Comparison of ENCODE assay signal across 25 cellular contexts in genomic region chr16:1731073-1731472, GRCh38.
"Had no signal": no experiment of that assay in that cellular context is flagged by ENCODE, and none has a peak within 500 bp of the region (broad histone marks: within the 10 kb centered on the region; RNA-seq: fewer than 3 reads in every experiment).

No MANE protein-coding gene starts in this region.

- H3K27ac ChIP-seq: colonic mucosa, esophagus muscularis mucosa, foreskin keratinocyte, gastroesophageal sphincter, hepatocyte, lower lobe of right lung, psoas muscle, testis, tibial artery had no signal

- FAIRE-seq: endothelial cell of umbilical vein, islet of Langerhans had no signal

- H3K36me3 Mint-ChIP-seq: natural killer cell had no signal

- H3K4me3 ChIP-seq: colonic mucosa, esophagus muscularis mucosa, gastroesophageal sphincter, heart left ventricle, hepatocyte, lower lobe of right lung, psoas muscle, skin epidermis, spleen, testis, tibial artery had no signal

- H3K4me3 Mint-ChIP-seq: dendritic cell treated with granulocyte-macrophage colony-stimulating factor and Interleukin-4, amounts not matched to agents 40 ng/mL and 50 ng/mL, for 4 days; endodermal cell; natural killer cell; stimulated activated memory B cell treated with anti-CD40 and anti-IgM and Interleukin-4, amounts not matched to agents 10 μg/mL and 1 μg/mL and 100 μg/mL, for 72 hours; type B pancreatic cell had no signal

- H3K4me2 ChIP-seq: hepatocyte had no signal

- H3K9me3 ChIP-seq: colonic mucosa, esophagus muscularis mucosa, gastroesophageal sphincter, heart left ventricle, lower lobe of right lung, psoas muscle, spleen, testis, tibial artery had no signal

- H2AFZ ChIP-seq: hepatocyte had no signal

- H3K27me3 Mint-ChIP-seq: dendritic cell treated with granulocyte-macrophage colony-stimulating factor and Interleukin-4, amounts not matched to agents 40 ng/mL and 50 ng/mL, for 4 days; stimulated activated memory B cell treated with anti-CD40 and anti-IgM and Interleukin-4, amounts not matched to agents 10 μg/mL and 1 μg/mL and 100 μg/mL, for 72 hours; type B pancreatic cell had no signal

- ATAC-seq: foreskin keratinocyte; gastroesophageal sphincter; heart left ventricle; left colon; left ventricle myocardium superior; lower lobe of right lung; natural killer cell; right cardiac atrium; stimulated activated memory B cell treated with anti-CD40 and anti-IgM and Interleukin-4, amounts not matched to agents 10 μg/mL and 1 μg/mL and 100 μg/mL, for 72 hours; stimulated activated naive CD8-positive, alpha-beta T cell treated with anti-CD3 and anti-CD28 coated beads, Interleukin-15, Interleukin-2, amounts not matched to agents 100 U/mL and 50 U/mL, for 24 hours had no signal

- DNase-seq: colonic mucosa; effector CD8-positive, alpha-beta T cell; endodermal cell; foreskin keratinocyte; heart left ventricle; left colon; left ventricle myocardium superior; lower lobe of right lung; natural killer cell; psoas muscle; right cardiac atrium; spleen; stimulated activated CD4-positive, alpha-beta T cell treated with anti-CD3 and anti-CD28 coated beads, Interleukin-4, amount 100 ng/mL, for 4 hours; stimulated activated naive CD8-positive, alpha-beta T cell treated with anti-CD3 and anti-CD28 coated beads, Interleukin-15, Interleukin-2, amounts not matched to agents 100 U/mL and 50 U/mL, for 24 hours; testis; tibial artery had no signal

- H3K4me1 ChIP-seq: colonic mucosa, esophagus muscularis mucosa, foreskin keratinocyte, gastroesophageal sphincter, lower lobe of right lung, psoas muscle, testis, tibial artery had no signal

- H3K27me3 ChIP-seq: colonic mucosa, esophagus muscularis mucosa, foreskin keratinocyte, gastroesophageal sphincter, heart left ventricle, hepatocyte, spleen, testis, tibial artery had no signal

- H3K27ac Mint-ChIP-seq: endodermal cell; natural killer cell; stimulated activated memory B cell treated with anti-CD40 and anti-IgM and Interleukin-4, amounts not matched to agents 10 μg/mL and 1 μg/mL and 100 μg/mL, for 72 hours; type B pancreatic cell had no signal

- H3K4me1 Mint-ChIP-seq: endodermal cell had no signal

- H3K9me3 Mint-ChIP-seq: dendritic cell treated with granulocyte-macrophage colony-stimulating factor and Interleukin-4, amounts not matched to agents 40 ng/mL and 50 ng/mL, for 4 days; endodermal cell; natural killer cell; stimulated activated memory B cell treated with anti-CD40 and anti-IgM and Interleukin-4, amounts not matched to agents 10 μg/mL and 1 μg/mL and 100 μg/mL, for 72 hours; type B pancreatic cell had no signal
